In the genomic region with DNA sequence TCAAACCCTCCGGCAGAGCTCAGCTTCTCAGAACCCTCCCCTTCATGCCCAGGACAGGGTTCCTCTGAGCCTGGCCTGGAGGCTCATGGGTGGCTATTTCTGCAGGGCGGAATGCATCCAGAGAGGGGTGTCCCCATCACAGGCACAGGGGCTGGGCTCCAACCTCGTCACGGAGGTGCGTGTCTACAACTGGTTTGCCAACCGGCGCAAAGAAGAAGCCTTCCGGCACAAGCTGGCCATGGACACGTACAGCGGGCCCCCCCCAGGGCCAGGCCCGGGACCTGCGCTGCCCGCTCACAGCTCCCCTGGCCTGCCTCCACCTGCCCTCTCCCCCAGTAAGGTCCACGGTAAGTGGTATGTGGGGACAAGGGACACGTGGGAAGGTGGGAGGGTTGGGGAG, we compare ENCODE assay signal across 21 cellular contexts. TPM values are rescaled to one million over a fixed set of nuclear protein-coding genes. Genes with fewer than 3 reads are reported as not detected.
DNase-seq lines count a peak whose midpoint lies in the region; ATAC-seq and TF ChIP-seq lines count a peak whose summit lies in the region.
"Had no signal": no experiment of that assay in that cellular context is flagged by ENCODE, and none has a peak within 500 bp of the region (broad histone marks: within the 10 kb centered on the region; RNA-seq: fewer than 3 reads in every experiment).

No MANE protein-coding gene starts in this region.

- H3K9me1 ChIP-seq in IMR-90 (ENCODE audit: insufficient read depth, low read length): no peaks in the 10 kb centered on the region

- intact Hi-C loops in IMR-90 (cut with micrococcal nuclease): no loop called here
- intact Hi-C loops in PC-3 (cut with micrococcal nuclease): no loop called here

- WGBS in IMR-90 (ENCODE audit: extremely low coverage in 2 of 2, insufficient read length in 1 of 2), 2 experiments: 60% methylated on average over 1 of the region's 15 CpGs; no CpG with 5 or more reads in 1 of the 2 experiments
- no CpG with 5 or more reads among the region's 15 CpGs for WGBS in neuronal stem cell (ENCODE audit: extremely low coverage in 2 of 2, insufficient read length in 2 of 2, insufficient replicate concordance in 1 of 2), 2 donors

- POLR2A ChIA-PET in IMR-90 (lab: Charles Lee; ENCODE audit: unreplicated experiment): no interaction called here
- POLR2A ChIA-PET in PC-3 (lab: Charles Lee; ENCODE audit: unreplicated experiment): no interaction called here

- H2BK15ac ChIP-seq in IMR-90 (ENCODE audit: low read depth, low read length): no peak overlapping the region
- peak overlapping the region; percentile 46 for H2BK15ac ChIP-seq in neuronal stem cell (ENCODE audit: low read length)

- H3K27me3 ChIP-seq in IMR-90 (ENCODE audit: control insufficient read depth, insufficient read depth, low read length) (peaks cover 11% of the 10 kb centered on the region; the same call in 1 of the 2 replicates), neuronal stem cell (ENCODE audit: control insufficient read depth in 3 of 3, insufficient read depth in 3 of 3, low read depth in 1 of 3, low read length in 3 of 3) (peaks cover 0 to 3% (median 0%) of the 10 kb centered on the region in 3 experiments), PC-3 (ENCODE audit: low read length) (no peaks in the 10 kb centered on the region)

- CTCF ChIA-PET in IMR-90 (lab: Yijun Ruan, JAX): no interaction called here
- CTCF ChIA-PET in PC-3 (lab: Charles Lee): no interaction called here

- H4K91ac ChIP-seq in IMR-90 (ENCODE audit: insufficient read depth, low read depth, low read length) (no peak overlapping the region), neuronal stem cell (ENCODE audit: low read depth, low read length, poor library complexity) (no peak overlapping the region)

- no peaks in the 10 kb centered on the region for H3F3A ChIP-seq in PC-3 (ENCODE audit: low read length, unreplicated experiment)

- no peaks in the 10 kb centered on the region for H4K20me1 ChIP-seq in IMR-90 (ENCODE audit: insufficient read depth, low read length)
- no peaks in the 10 kb centered on the region for H4K20me1 ChIP-seq in PC-3 (ENCODE audit: low read length)

- no peaks in the 10 kb centered on the region for H3K79me2 ChIP-seq in PC-3 (ENCODE audit: low read length)

- H2AK9ac ChIP-seq in IMR-90 (replicated peaks; ENCODE audit: low read depth, low read length, poor library complexity): peak overlapping the region; percentile 28

- no peak overlapping the region for H3K27ac ChIP-seq in IMR-90 (ENCODE audit: insufficient read depth, low read length)
- H3K27ac ChIP-seq in neuronal stem cell (replicated peaks; ENCODE audit: low read length): no peak overlapping the region
- no peak overlapping the region for H3K27ac ChIP-seq in PC-3 (ENCODE audit: low read length)
- H3K27ac ChIP-seq: GM23248 had no signal

- no peak overlapping the region for H3K56ac ChIP-seq in IMR-90 (ENCODE audit: extremely low read depth, insufficient read depth, low read length)

- H3K9ac ChIP-seq in IMR-90 (ENCODE audit: low read depth, low read length): no peak overlapping the region
- no peak overlapping the region for H3K9ac ChIP-seq in neuronal stem cell (ENCODE audit: low read depth, low read length, poor library complexity)
- no peak overlapping the region for H3K9ac ChIP-seq in PC-3 (ENCODE audit: low read length)
- H3K9ac ChIP-seq: GM23248 had no signal

- H3K23ac ChIP-seq in IMR-90 (ENCODE audit: low read depth, low read length): no peak overlapping the region
- peak overlapping the region; percentile 29 for H3K23ac ChIP-seq in neuronal stem cell (ENCODE audit: low read depth, low read length, poor library complexity)

- TF ChIP-seq CTCF in IMR-90 (conservative IDR thresholded peaks at IDR 0.05; ENCODE audit: low read depth, low read length) (no peak), PC-3 (conservative IDR thresholded peaks at IDR 0.05; ENCODE audit: low read depth, low read length) (no peak)

- H3K4me3 ChIP-seq in IMR-90 (ENCODE audit: insufficient read depth, low read depth, low read length): no peak overlapping the region
- no peak overlapping the region for H3K4me3 ChIP-seq in neuronal stem cell (ENCODE audit: low read length in 2 of 2)
- no peak overlapping the region for H3K4me3 ChIP-seq in PC-3 (ENCODE audit: low read length)
- H3K4me3 ChIP-seq: GM23248, HAP-1 had no signal

- H3K9me3 ChIP-seq in IMR-90 (ENCODE audit: control insufficient read depth, insufficient read depth, low read length) (no peaks in the 10 kb centered on the region; the same call in 1 of the 2 replicates), neuronal stem cell (replicated peaks in 1 of 2; ENCODE audit: control insufficient read depth in 2 of 2, insufficient read depth in 1 of 2, low read depth in 1 of 2, low read length in 2 of 2) (peaks cover 0 to 2% of the 10 kb centered on the region in 2 donors), PC-3 (ENCODE audit: low read length) (no peaks in the 10 kb centered on the region)
- H3K9me3 ChIP-seq: HAP-1 had no signal

- dilution Hi-C loops in IMR-90 (cut with HindIII; ENCODE audit: low sequenced_read_pairs, unreplicated experiment): no loop called here

- no peaks in the 10 kb centered on the region for H3K36me3 ChIP-seq in IMR-90 (ENCODE audit: control insufficient read depth, insufficient read depth, low read length)
- no peaks in the 10 kb centered on the region for H3K36me3 ChIP-seq in neuronal stem cell (replicated peaks in 1 of 2; ENCODE audit: control insufficient read depth in 2 of 2, insufficient read depth in 2 of 2, low read length in 2 of 2)
- no peaks in the 10 kb centered on the region for H3K36me3 ChIP-seq in PC-3 (ENCODE audit: low read depth, low read length)
- H3K36me3 ChIP-seq: HAP-1 had no signal

- H4K8ac ChIP-seq in IMR-90 (ENCODE audit: low read depth in 2 of 2, low read length in 2 of 2) (no peak overlapping the region), neuronal stem cell (ENCODE audit: low read depth, low read length) (no peak overlapping the region)

- no peak overlapping the region for H3K4me2 ChIP-seq in IMR-90 (ENCODE audit: low read depth, low read length)
- H3K4me2 ChIP-seq in neuronal stem cell (ENCODE audit: insufficient read depth, low read length, poor library complexity, severe bottlenecking): no peak overlapping the region
- H3K4me2 ChIP-seq in PC-3 (ENCODE audit: low read length): no peak overlapping the region

- H2BK12ac ChIP-seq in neuronal stem cell (ENCODE audit: low read length): no peak overlapping the region

- H3K79me1 ChIP-seq in IMR-90 (ENCODE audit: low read depth in 1 of 2, low read length in 2 of 2) (no peaks in the 10 kb centered on the region), neuronal stem cell (ENCODE audit: low read depth, low read length) (no peaks in the 10 kb centered on the region)

- no peak for TF ChIP-seq RAD21 in IMR-90 (IDR thresholded peaks at IDR 0.05; ENCODE audit: low read length)

- H2BK120ac ChIP-seq in IMR-90 (ENCODE audit: low read depth, low read length): no peak overlapping the region
- H2BK120ac ChIP-seq in neuronal stem cell (ENCODE audit: low read depth, low read length): no peak overlapping the region

- no peak overlapping the region for H3K4ac ChIP-seq in IMR-90 (ENCODE audit: low read depth, low read length)
- H3K4ac ChIP-seq in neuronal stem cell (ENCODE audit: low read length): no peak overlapping the region

- no peak overlapping the region for H2BK5ac ChIP-seq in IMR-90 (ENCODE audit: low read depth, low read length, poor library complexity, severe bottlenecking)
- no peak overlapping the region for H2BK5ac ChIP-seq in neuronal stem cell (ENCODE audit: low read length)

- TF ChIP-seq POLR2A in IMR-90 (IDR thresholded peaks at IDR 0.05; ENCODE audit: low read depth, low read length): no peak

- in situ Hi-C loops in IMR-90 (cut with MboI; ENCODE audit: low sequenced_read_pairs): no loop called here

- H3K18ac ChIP-seq in IMR-90 (ENCODE audit: low read depth, low read length): no peak overlapping the region
- H3K18ac ChIP-seq in neuronal stem cell (ENCODE audit: low read length): no peak overlapping the region

- no peak overlapping the region for H2AK5ac ChIP-seq in IMR-90 (ENCODE audit: low read depth, low read length)
- no peak overlapping the region for H2AK5ac ChIP-seq in neuronal stem cell (ENCODE audit: low read depth, low read length)

- no peak for ATAC-seq in IMR-90 (ENCODE audit: low read depth)
- peak; percentile 14 for ATAC-seq in esophagus mucosa
- ATAC-seq in GM21390 (IDR thresholded peaks at IDR 0.05; ENCODE audit: unreplicated experiment): no peak
- ATAC-seq in PC-3: no peak

- BruUV-seq in IMR-90 (replicated peaks; lab: Mats Ljungman, UMichigan) (no TSS peak), PC-3 (replicated peaks; lab: Mats Ljungman, UMichigan) (no TSS peak)

- DNase-seq in IMR-90 (no peak), neuronal stem cell (ENCODE audit: low spot score) (no peak), amniotic stem cell (lab: John Stamatoyannopoulos, UW) (no peak), PC-3 (no peak)
- DNase-seq: C1 segment of cervical spinal cord; Calu3; CD4-positive, alpha-beta memory T cell; COR-L47; DMS79 treated with DMSO at 0.1 percent for 48 hours; GF-D8; GM23248; HFFc6 had no signal

- no peak overlapping the region for H3K14ac ChIP-seq in IMR-90 (replicated peaks; ENCODE audit: low read depth, low read length)
- H3K14ac ChIP-seq in neuronal stem cell (ENCODE audit: low read length): peak overlapping the region; percentile 76

- H4K5ac ChIP-seq in IMR-90 (ENCODE audit: low read depth, low read length): no peak overlapping the region

- H2BK20ac ChIP-seq in IMR-90 (ENCODE audit: low read depth, low read length): no peak overlapping the region

- 0 out of 2 replicates have a peak, but pooled peaks cover 2% of the 10 kb centered on the region for H3K4me1 ChIP-seq in IMR-90 (ENCODE audit: control insufficient read depth, insufficient read depth, low read length)
- no peaks in the 10 kb centered on the region for H3K4me1 ChIP-seq in neuronal stem cell (ENCODE audit: control insufficient read depth in 2 of 2, insufficient read depth in 1 of 2, low read depth in 1 of 2, low read length in 2 of 2)
- H3K4me1 ChIP-seq in PC-3 (ENCODE audit: insufficient read depth, low read length): no peaks in the 10 kb centered on the region
- H3K4me1 ChIP-seq: HAP-1 had no signal

- H2AFZ ChIP-seq in IMR-90 (replicated peaks; ENCODE audit: low read length, poor library complexity): no peak overlapping the region
- no peak overlapping the region for H2AFZ ChIP-seq in neuronal stem cell (ENCODE audit: low read length)
- no peak overlapping the region for H2AFZ ChIP-seq in PC-3 (ENCODE audit: low read length)
- H2AFZ ChIP-seq: GM23248 had no signal

- H3K9me2 ChIP-seq in PC-3 (replicated peaks; ENCODE audit: low read length): no peaks in the 10 kb centered on the region; the same call in 1 of the 2 replicates

RNA-seq across cellular contexts. Expression of a gene that starts 15.7 kb away (rescaled TPM):
- total RNA-seq in IMR-90 (2012; rRNA removed): under 0.01 TPM in 1 of 2 replicates, not detected in the other
- polyA plus RNA-seq in IMR-90 (2012; rRNA removed): 0.06 TPM in 1 of 2 replicates, not detected in the other
- 0.03 TPM in 1 of 2 replicates, not detected in the other for polyA plus RNA-seq in IMR-90 (2012; cell fraction: cytosol; rRNA removed)
- polyA plus RNA-seq in IMR-90 (2012; cell fraction: nucleus; rRNA removed; ENCODE audit: low replicate concordance): 0.02 TPM in 2 replicates
- not detected for total RNA-seq in esophagus mucosa
- not detected for polyA plus RNA-seq in neuronal stem cell (2013, experiment 1 of 2)
- polyA plus RNA-seq in neuronal stem cell (2013, experiment 2 of 2): not detected
- total RNA-seq in PC-3 (2014; rRNA removed): not detected in 2 replicates
- total RNA-seq: A172; A673; CD4-positive, alpha-beta memory T cell; Daoy; G401; GM23248; H4; HFFc6 had no signal
- polyA plus RNA-seq: BJ; CD4-positive, alpha-beta memory T cell; GM23248 had no signal

RNA-seq across cellular contexts. Expression of a gene that starts 22.2 kb away (rescaled TPM):
- total RNA-seq in IMR-90 (2012; rRNA removed) (12.5 and 18.3 TPM in 2 replicates), esophagus mucosa (7.9 TPM), PC-3 (2014; rRNA removed) (35.4 and 36.1 TPM in 2 replicates)
- 13.5 and 17.7 TPM in 2 replicates for polyA plus RNA-seq in IMR-90 (2012; rRNA removed)
- 10.0 and 16.4 TPM in 2 replicates for polyA plus RNA-seq in IMR-90 (2012; cell fraction: cytosol; rRNA removed)
- polyA plus RNA-seq in IMR-90 (2012; cell fraction: nucleus; rRNA removed; ENCODE audit: low replicate concordance): 8.3 and 11.2 TPM in 2 replicates
- 15.4 TPM for polyA plus RNA-seq in neuronal stem cell (2013, experiment 1 of 2)
- polyA plus RNA-seq in neuronal stem cell (2013, experiment 2 of 2): 16.6 TPM

RNA-seq across cellular contexts. Expression of a gene that starts 45.0 kb away (rescaled TPM):
- total RNA-seq in IMR-90 (2012; rRNA removed) (under 0.01 TPM in 2 replicates), esophagus mucosa (5.9 TPM), PC-3 (2014; rRNA removed) (6.4 and 7.6 TPM in 2 replicates)
- polyA plus RNA-seq in IMR-90 (2012; rRNA removed): 0.05 TPM in 1 of 2 replicates, not detected in the other
- not detected in 2 replicates for polyA plus RNA-seq in IMR-90 (2012; cell fraction: cytosol; rRNA removed)
- polyA plus RNA-seq in IMR-90 (2012; cell fraction: nucleus; rRNA removed; ENCODE audit: low replicate concordance): not detected in 2 replicates
- not detected for polyA plus RNA-seq in neuronal stem cell (2013, experiment 1 of 2)
- not detected for polyA plus RNA-seq in neuronal stem cell (2013, experiment 2 of 2)
- total RNA-seq: G401, HFFc6 had no signal
